ENCODE assay signal across 1 cellular context in the genomic region with DNA sequence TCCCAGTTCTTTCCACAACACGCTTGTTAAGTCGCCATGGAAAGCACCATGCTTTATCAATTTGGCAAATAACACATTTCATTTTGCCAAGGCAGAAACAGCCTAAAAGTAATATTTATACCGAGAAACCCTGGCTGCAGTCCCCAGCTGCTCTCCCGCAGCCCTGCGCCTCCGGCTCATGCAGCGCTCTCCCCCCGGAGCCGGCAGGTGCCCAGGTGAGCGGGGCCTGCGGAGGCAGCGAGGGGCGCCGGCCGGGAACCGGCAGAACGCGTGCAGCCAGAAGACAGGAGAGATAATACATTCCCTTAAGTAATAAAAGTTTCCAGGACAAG.
TF ChIP-seq lines count a peak whose summit lies in the region.

No MANE protein-coding gene starts in this region.

TF ChIP-seq in HepG2, 621 proteins besides CTCF, POLR2A, EP300 and RAD21 (continued from another document and continues in another):
- TF ChIP-seq, protein P1, sequence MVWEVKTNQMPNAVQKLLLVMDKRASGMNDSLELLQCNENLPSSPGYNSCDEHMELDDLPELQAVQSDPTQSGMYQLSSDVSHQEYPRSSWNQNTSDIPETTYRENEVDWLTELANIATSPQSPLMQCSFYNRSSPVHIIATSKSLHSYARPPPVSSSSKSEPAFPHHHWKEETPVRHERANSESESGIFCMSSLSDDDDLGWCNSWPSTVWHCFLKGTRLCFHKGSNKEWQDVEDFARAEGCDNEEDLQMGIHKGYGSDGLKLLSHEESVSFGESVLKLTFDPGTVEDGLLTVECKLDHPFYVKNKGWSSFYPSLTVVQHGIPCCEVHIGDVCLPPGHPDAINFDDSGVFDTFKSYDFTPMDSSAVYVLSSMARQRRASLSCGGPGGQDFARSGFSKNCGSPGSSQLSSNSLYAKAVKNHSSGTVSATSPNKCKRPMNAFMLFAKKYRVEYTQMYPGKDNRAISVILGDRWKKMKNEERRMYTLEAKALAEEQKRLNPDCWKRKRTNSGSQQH (CRISPR knock-in tag; IDR thresholded peaks at IDR 0.05; ENCODE audit: low read depth): no peak
- TF ChIP-seq CENPT (CRISPR knock-in tag; IDR thresholded peaks at IDR 0.05; ENCODE audit: low read depth): no peak
- TF ChIP-seq CREB1 (IDR thresholded peaks at IDR 0.05): no peak
- TF ChIP-seq CREB1 (CRISPR knock-in tag; IDR thresholded peaks at IDR 0.05): 0 out of 2 replicates have a peak, but pooled peaks have one; percentile 44
- no peak for TF ChIP-seq JUNB (CRISPR knock-in tag; IDR thresholded peaks at IDR 0.05; ENCODE audit: borderline replicate concordance)
- TF ChIP-seq RFX5 (IDR thresholded peaks at IDR 0.05; ENCODE audit: low read depth, low read length): no peak
- TF ChIP-seq CEBPG (CRISPR knock-in tag; IDR thresholded peaks at IDR 0.05): no peak
- TF ChIP-seq REPIN1 (CRISPR knock-in tag; IDR thresholded peaks at IDR 0.05; ENCODE audit: borderline replicate concordance, low read depth): no peak
- TF ChIP-seq GLI4 (CRISPR knock-in tag; IDR thresholded peaks at IDR 0.05; ENCODE audit: borderline replicate concordance): 0 out of 2 replicates have a peak, but pooled peaks have one; percentile 43
- TF ChIP-seq SCMH1 (CRISPR knock-in tag; IDR thresholded peaks at IDR 0.05; ENCODE audit: borderline replicate concordance): no peak
- TF ChIP-seq ZNF841 (CRISPR knock-in tag; IDR thresholded peaks at IDR 0.05; ENCODE audit: borderline replicate concordance): 0 out of 2 replicates have a peak, but pooled peaks have one; percentile 14
- TF ChIP-seq SP4 (CRISPR knock-in tag; IDR thresholded peaks at IDR 0.05): no peak
- TF ChIP-seq SRF (IDR thresholded peaks at IDR 0.05; ENCODE audit: low read depth, low read length): no peak
- no peak for TF ChIP-seq RNF2 (conservative IDR thresholded peaks at IDR 0.05; ENCODE audit: low read depth)
- TF ChIP-seq ZNF296 (CRISPR knock-in tag; conservative IDR thresholded peaks at IDR 0.05): no peak
- TF ChIP-seq, protein P2, sequence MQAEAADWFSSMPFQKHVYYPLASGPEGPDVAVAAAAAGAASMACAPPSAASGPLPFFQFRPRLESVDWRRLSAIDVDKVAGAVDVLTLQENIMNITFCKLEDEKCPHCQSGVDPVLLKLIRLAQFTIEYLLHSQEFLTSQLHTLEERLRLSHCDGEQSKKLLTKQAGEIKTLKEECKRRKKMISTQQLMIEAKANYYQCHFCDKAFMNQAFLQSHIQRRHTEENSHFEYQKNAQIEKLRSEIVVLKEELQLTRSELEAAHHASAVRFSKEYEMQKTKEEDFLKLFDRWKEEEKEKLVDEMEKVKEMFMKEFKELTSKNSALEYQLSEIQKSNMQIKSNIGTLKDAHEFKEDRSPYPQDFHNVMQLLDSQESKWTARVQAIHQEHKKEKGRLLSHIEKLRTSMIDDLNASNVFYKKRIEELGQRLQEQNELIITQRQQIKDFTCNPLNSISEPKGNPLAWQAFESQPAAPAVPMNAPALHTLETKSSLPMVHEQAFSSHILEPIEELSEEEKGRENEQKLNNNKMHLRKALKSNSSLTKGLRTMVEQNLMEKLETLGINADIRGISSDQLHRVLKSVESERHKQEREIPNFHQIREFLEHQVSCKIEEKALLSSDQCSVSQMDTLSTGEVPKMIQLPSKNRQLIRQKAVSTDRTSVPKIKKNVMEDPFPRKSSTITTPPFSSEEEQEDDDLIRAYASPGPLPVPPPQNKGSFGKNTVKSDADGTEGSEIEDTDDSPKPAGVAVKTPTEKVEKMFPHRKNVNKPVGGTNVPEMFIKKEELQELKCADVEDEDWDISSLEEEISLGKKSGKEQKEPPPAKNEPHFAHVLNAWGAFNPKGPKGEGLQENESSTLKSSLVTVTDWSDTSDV (CRISPR knock-in tag; IDR thresholded peaks at IDR 0.05): no peak
- TF ChIP-seq TCF12 (IDR thresholded peaks at IDR 0.05): no peak
- TF ChIP-seq TCF12 (CRISPR knock-in tag; IDR thresholded peaks at IDR 0.05): no peak
- TF ChIP-seq NBN (conservative IDR thresholded peaks at IDR 0.05): no peak
- TF ChIP-seq, protein P3, sequence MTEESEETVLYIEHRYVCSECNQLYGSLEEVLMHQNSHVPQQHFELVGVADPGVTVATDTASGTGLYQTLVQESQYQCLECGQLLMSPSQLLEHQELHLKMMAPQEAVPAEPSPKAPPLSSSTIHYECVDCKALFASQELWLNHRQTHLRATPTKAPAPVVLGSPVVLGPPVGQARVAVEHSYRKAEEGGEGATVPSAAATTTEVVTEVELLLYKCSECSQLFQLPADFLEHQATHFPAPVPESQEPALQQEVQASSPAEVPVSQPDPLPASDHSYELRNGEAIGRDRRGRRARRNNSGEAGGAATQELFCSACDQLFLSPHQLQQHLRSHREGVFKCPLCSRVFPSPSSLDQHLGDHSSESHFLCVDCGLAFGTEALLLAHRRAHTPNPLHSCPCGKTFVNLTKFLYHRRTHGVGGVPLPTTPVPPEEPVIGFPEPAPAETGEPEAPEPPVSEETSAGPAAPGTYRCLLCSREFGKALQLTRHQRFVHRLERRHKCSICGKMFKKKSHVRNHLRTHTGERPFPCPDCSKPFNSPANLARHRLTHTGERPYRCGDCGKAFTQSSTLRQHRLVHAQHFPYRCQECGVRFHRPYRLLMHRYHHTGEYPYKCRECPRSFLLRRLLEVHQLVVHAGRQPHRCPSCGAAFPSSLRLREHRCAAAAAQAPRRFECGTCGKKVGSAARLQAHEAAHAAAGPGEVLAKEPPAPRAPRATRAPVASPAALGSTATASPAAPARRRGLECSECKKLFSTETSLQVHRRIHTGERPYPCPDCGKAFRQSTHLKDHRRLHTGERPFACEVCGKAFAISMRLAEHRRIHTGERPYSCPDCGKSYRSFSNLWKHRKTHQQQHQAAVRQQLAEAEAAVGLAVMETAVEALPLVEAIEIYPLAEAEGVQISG (CRISPR knock-in tag; IDR thresholded peaks at IDR 0.05): no peak
- TF ChIP-seq ZNF292 (CRISPR knock-in tag; IDR thresholded peaks at IDR 0.05; ENCODE audit: borderline replicate concordance, low read depth): no peak
- TF ChIP-seq ZSCAN21 (CRISPR knock-in tag; IDR thresholded peaks at IDR 0.05; ENCODE audit: borderline replicate concordance): no peak
- no peak for TF ChIP-seq GTF3A (CRISPR knock-in tag; conservative IDR thresholded peaks at IDR 0.05)
- no peak for TF ChIP-seq EEA1 (CRISPR knock-in tag; IDR thresholded peaks at IDR 0.05; ENCODE audit: borderline replicate concordance)
- TF ChIP-seq, protein P4, sequence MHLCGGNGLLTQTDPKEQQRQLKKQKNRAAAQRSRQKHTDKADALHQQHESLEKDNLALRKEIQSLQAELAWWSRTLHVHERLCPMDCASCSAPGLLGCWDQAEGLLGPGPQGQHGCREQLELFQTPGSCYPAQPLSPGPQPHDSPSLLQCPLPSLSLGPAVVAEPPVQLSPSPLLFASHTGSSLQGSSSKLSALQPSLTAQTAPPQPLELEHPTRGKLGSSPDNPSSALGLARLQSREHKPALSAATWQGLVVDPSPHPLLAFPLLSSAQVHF (CRISPR knock-in tag; IDR thresholded peaks at IDR 0.05): 0 out of 2 replicates have a peak, but pooled peaks have one; percentile 5
- TF ChIP-seq HOXD1 (CRISPR knock-in tag; IDR thresholded peaks at IDR 0.05): no peak
- no peak for TF ChIP-seq ZMYM4 (CRISPR knock-in tag; IDR thresholded peaks at IDR 0.05)
- no peak for TF ChIP-seq HMGA1 (CRISPR knock-in tag; conservative IDR thresholded peaks at IDR 0.05)
- TF ChIP-seq ZNF235 (CRISPR knock-in tag; IDR thresholded peaks at IDR 0.05; ENCODE audit: borderline replicate concordance): no peak
- TF ChIP-seq, protein P5, sequence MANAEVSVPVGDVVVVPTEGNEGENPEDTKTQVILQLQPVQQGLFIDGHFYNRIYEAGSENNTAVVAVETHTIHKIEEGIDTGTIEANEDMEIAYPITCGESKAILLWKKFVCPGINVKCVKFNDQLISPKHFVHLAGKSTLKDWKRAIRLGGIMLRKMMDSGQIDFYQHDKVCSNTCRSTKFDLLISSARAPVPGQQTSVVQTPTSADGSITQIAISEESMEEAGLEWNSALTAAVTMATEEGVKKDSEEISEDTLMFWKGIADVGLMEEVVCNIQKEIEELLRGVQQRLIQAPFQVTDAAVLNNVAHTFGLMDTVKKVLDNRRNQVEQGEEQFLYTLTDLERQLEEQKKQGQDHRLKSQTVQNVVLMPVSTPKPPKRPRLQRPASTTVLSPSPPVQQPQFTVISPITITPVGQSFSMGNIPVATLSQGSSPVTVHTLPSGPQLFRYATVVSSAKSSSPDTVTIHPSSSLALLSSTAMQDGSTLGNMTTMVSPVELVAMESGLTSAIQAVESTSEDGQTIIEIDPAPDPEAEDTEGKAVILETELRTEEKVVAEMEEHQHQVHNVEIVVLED (CRISPR knock-in tag; IDR thresholded peaks at IDR 0.05; ENCODE audit: borderline replicate concordance): 0 out of 2 replicates have a peak, but pooled peaks have one; percentile 7
- TF ChIP-seq, protein P6, sequence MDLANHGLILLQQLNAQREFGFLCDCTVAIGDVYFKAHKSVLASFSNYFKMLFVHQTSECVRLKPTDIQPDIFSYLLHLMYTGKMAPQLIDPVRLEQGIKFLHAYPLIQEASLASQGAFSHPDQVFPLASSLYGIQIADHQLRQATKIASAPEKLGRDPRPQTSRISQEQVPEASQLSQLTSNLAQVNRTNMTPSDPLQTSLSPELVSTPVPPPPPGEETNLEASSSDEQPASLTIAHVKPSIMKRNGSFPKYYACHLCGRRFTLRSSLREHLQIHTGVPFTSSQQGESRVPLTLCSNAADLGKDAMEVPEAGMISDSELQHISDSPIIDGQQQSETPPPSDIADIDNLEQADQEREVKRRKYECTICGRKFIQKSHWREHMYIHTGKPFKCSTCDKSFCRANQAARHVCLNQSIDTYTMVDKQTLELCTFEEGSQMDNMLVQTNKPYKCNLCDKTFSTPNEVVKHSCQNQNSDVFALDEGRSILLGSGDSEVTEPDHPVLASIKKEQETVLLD (CRISPR knock-in tag; IDR thresholded peaks at IDR 0.05; ENCODE audit: low read depth): no peak
- TF ChIP-seq ZNF383 (CRISPR knock-in tag; IDR thresholded peaks at IDR 0.05; ENCODE audit: borderline replicate concordance): no peak
- TF ChIP-seq SP5 (CRISPR knock-in tag; IDR thresholded peaks at IDR 0.05; ENCODE audit: borderline replicate concordance, low read depth): no peak
- no peak for TF ChIP-seq FOXJ3 (CRISPR knock-in tag; IDR thresholded peaks at IDR 0.05; ENCODE audit: borderline replicate concordance)
- TF ChIP-seq ZNF484 (CRISPR knock-in tag; IDR thresholded peaks at IDR 0.05; ENCODE audit: borderline replicate concordance, low read depth): no peak
- TF ChIP-seq, protein P7, sequence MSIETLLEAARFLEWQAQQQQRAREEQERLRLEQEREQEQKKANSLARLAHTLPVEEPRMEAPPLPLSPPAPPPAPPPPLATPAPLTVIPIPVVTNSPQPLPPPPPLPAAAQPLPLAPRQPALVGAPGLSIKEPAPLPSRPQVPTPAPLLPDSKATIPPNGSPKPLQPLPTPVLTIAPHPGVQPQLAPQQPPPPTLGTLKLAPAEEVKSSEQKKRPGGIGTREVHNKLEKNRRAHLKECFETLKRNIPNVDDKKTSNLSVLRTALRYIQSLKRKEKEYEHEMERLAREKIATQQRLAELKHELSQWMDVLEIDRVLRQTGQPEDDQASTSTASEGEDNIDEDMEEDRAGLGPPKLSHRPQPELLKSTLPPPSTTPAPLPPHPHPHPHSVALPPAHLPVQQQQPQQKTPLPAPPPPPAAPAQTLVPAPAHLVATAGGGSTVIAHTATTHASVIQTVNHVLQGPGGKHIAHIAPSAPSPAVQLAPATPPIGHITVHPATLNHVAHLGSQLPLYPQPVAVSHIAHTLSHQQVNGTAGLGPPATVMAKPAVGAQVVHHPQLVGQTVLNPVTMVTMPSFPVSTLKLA (IDR thresholded peaks at IDR 0.05): no peak
- TF ChIP-seq ZNF121 (CRISPR knock-in tag; IDR thresholded peaks at IDR 0.05): no peak
- TF ChIP-seq PHF5A (CRISPR knock-in tag; IDR thresholded peaks at IDR 0.05; ENCODE audit: low read depth, unreplicated experiment): no peak
- TF ChIP-seq, protein P8, sequence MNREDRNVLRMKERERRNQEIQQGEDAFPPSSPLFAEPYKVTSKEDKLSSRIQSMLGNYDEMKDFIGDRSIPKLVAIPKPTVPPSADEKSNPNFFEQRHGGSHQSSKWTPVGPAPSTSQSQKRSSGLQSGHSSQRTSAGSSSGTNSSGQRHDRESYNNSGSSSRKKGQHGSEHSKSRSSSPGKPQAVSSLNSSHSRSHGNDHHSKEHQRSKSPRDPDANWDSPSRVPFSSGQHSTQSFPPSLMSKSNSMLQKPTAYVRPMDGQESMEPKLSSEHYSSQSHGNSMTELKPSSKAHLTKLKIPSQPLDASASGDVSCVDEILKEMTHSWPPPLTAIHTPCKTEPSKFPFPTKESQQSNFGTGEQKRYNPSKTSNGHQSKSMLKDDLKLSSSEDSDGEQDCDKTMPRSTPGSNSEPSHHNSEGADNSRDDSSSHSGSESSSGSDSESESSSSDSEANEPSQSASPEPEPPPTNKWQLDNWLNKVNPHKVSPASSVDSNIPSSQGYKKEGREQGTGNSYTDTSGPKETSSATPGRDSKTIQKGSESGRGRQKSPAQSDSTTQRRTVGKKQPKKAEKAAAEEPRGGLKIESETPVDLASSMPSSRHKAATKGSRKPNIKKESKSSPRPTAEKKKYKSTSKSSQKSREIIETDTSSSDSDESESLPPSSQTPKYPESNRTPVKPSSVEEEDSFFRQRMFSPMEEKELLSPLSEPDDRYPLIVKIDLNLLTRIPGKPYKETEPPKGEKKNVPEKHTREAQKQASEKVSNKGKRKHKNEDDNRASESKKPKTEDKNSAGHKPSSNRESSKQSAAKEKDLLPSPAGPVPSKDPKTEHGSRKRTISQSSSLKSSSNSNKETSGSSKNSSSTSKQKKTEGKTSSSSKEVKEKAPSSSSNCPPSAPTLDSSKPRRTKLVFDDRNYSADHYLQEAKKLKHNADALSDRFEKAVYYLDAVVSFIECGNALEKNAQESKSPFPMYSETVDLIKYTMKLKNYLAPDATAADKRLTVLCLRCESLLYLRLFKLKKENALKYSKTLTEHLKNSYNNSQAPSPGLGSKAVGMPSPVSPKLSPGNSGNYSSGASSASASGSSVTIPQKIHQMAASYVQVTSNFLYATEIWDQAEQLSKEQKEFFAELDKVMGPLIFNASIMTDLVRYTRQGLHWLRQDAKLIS (CRISPR knock-in tag; IDR thresholded peaks at IDR 0.05): 0 out of 2 replicates have a peak, but pooled peaks have one; percentile 7
- no peak for TF ChIP-seq ZMAT3 (CRISPR knock-in tag; conservative IDR thresholded peaks at IDR 0.05)
- no peak for TF ChIP-seq ZNF737 (CRISPR knock-in tag; IDR thresholded peaks at IDR 0.05; ENCODE audit: borderline replicate concordance)
- no peak for TF ChIP-seq NFIB (CRISPR knock-in tag; IDR thresholded peaks at IDR 0.05; ENCODE audit: borderline replicate concordance)
- TF ChIP-seq, protein P9, sequence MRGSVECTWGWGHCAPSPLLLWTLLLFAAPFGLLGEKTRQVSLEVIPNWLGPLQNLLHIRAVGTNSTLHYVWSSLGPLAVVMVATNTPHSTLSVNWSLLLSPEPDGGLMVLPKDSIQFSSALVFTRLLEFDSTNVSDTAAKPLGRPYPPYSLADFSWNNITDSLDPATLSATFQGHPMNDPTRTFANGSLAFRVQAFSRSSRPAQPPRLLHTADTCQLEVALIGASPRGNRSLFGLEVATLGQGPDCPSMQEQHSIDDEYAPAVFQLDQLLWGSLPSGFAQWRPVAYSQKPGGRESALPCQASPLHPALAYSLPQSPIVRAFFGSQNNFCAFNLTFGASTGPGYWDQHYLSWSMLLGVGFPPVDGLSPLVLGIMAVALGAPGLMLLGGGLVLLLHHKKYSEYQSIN (CRISPR knock-in tag; IDR thresholded peaks at IDR 0.05; ENCODE audit: borderline replicate concordance): no peak
- TF ChIP-seq CAMTA2 (CRISPR knock-in tag; IDR thresholded peaks at IDR 0.05; ENCODE audit: borderline replicate concordance): no peak
- TF ChIP-seq KDM6A (CRISPR knock-in tag; IDR thresholded peaks at IDR 0.05; ENCODE audit: low read depth): no peak
- TF ChIP-seq MTF1 (CRISPR knock-in tag; IDR thresholded peaks at IDR 0.05): no peak
